12 cellular contexts compared by ENCODE assay signal in the genomic region with DNA sequence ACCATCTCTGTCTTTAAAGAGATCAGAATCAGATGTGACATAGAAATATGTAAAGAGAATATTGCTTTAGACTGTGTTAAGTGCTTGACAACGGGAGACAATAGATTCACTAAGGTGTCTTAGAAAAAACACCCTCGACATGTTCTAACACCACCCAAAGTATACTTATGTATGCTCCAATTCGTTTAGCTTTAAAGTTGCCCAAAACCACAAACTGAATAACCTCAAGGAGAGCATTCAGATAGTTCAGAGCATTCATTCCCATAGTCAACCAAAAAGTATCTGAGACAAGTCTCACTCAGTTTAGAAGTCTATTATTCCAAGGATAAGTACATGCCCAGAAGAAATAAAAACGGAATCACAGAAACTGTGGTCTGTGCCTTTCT.
A peak's percentile ranks its signal among the peaks of the same experiment; 100 is the strongest.
DNase-seq lines count a peak whose midpoint lies in the region; ATAC-seq, FAIRE-seq and TF ChIP-seq lines count a peak whose summit lies in the region.
"Had no signal": no experiment of that assay in that cellular context is flagged by ENCODE, and none has a peak within 500 bp of the region (broad histone marks: within the 10 kb centered on the region; RNA-seq: fewer than 3 reads in every experiment).

No MANE protein-coding gene starts in this region.

- FAIRE-seq in bronchial epithelial cell (lab: Jason Lieb, UNC) = no peak

- no peaks in the 10 kb centered on the region for H3K9me3 ChIP-seq in HUES48 (ENCODE audit: control insufficient read depth, insufficient read depth, low read length)
- H3K9me3 ChIP-seq in neuron (ENCODE audit: low read length) = no peaks in the 10 kb centered on the region

- H3K4me3 ChIP-seq in HUES48 (ENCODE audit: low read depth, low read length) (peak overlapping the region; percentile 27; the same call in 1 of the 2 replicates), bronchial epithelial cell (ENCODE audit: low read depth, low read length) (no peak overlapping the region), neuron (ENCODE audit: low read length) (no peak overlapping the region)
- H3K4me3 ChIP-seq: dorsolateral prefrontal cortex had no signal

- no peaks in the 10 kb centered on the region for H3K36me3 ChIP-seq in HUES48 (ENCODE audit: control insufficient read depth, insufficient read depth, low read length)
- no peaks in the 10 kb centered on the region for H3K36me3 ChIP-seq in bronchial epithelial cell (ENCODE audit: control insufficient read depth, insufficient read depth, low read length)
- no peaks in the 10 kb centered on the region for H3K36me3 ChIP-seq in neuron (ENCODE audit: insufficient read depth, low read length)

- TF ChIP-seq CTCF in bronchial epithelial cell (IDR thresholded peaks at IDR 0.05; ENCODE audit: insufficient read depth, low read length, severe bottlenecking) = no peak

- DNase-seq in bronchial epithelial cell (ENCODE audit: low read depth) (peak; percentile 94), D341Med (ENCODE audit: low spot score) (no peak)
- DNase-seq in activated CD4-positive, alpha-beta T cell treated with anti-CD3 and anti-CD28 coated beads, Interleukin-2, amount 50 U/mL, for 48 hours = no peak
- no peak for DNase-seq in activated CD8-positive, alpha-beta memory T cell treated with anti-CD3 and anti-CD28 coated beads for 24 hours
- DNase-seq: dorsolateral prefrontal cortex, head of caudate nucleus, KG1, occipital lobe had no signal

- H3K4me1 ChIP-seq in HUES48 (ENCODE audit: control insufficient read depth, insufficient read depth, low read length) = peaks cover 26% of the 10 kb centered on the region
- peaks cover 20% of the 10 kb centered on the region for H3K4me1 ChIP-seq in neuron (ENCODE audit: insufficient read depth, low read length)

- H3K27ac ChIP-seq in HUES48 (ENCODE audit: low read depth, low read length) = peak overlapping the region; percentile 92

- H3K27me3 ChIP-seq in HUES48 (ENCODE audit: control insufficient read depth, insufficient read depth, low read length) (no peaks in the 10 kb centered on the region), bronchial epithelial cell (ENCODE audit: control insufficient read depth, insufficient read depth, low read length) (no peaks in the 10 kb centered on the region), neuron (ENCODE audit: insufficient read depth, low read length) (no peaks in the 10 kb centered on the region)
- H3K27me3 ChIP-seq: dorsolateral prefrontal cortex had no signal

- H2AFZ ChIP-seq in neuron (ENCODE audit: low read depth, low read length) = peak overlapping the region; percentile 8

- ATAC-seq in GM19025 (IDR thresholded peaks at IDR 0.05; ENCODE audit: low read depth, unreplicated experiment) = peak; percentile 6
- no peak for ATAC-seq in HG03457 (IDR thresholded peaks at IDR 0.05; ENCODE audit: unreplicated experiment)

- peak overlapping the region; percentile 66; the same call in 1 of the 2 replicates for H3K9ac ChIP-seq in HUES48 (ENCODE audit: low read depth, low read length)
